Comparison of ENCODE assay signal across 31 cellular contexts in the genomic region with DNA sequence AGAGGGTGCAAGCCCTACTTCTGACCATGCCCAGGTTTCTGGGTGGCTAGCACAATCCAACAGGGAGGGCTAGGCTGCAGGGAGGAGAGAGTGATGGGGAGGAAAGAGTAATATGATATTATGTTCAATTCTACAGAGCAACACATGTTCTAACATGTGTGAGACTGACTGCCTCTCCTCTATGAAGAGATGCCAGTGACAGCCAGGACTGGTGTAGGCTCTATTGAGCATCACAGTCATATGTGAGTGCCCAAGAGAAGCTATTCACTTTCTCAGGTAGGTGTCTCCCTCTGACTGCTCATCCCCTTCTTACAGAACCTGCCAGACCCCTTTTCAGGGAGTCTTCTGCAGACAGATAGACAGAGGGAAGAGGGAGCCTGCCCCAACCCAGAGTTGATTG.
DNase-seq lines count a peak whose midpoint lies in the region; ATAC-seq, FAIRE-seq and TF ChIP-seq lines count a peak whose summit lies in the region.
"Had no signal": no experiment of that assay in that cellular context is flagged by ENCODE, and none has a peak within 500 bp of the region (broad histone marks: within the 10 kb centered on the region; RNA-seq: fewer than 3 reads in every experiment).

No MANE protein-coding gene starts in this region.

- H3K9ac ChIP-seq in Loucy (ENCODE audit: low read depth, low read length, poor library complexity, severe bottlenecking) (no peak overlapping the region), mesendoderm (ENCODE audit: low read length) (no peak overlapping the region)
- H3K9ac ChIP-seq: neural progenitor cell had no signal

- TF ChIP-seq CTCF in Loucy (conservative IDR thresholded peaks at IDR 0.05; ENCODE audit: low read length) (0 out of 2 replicates have a peak, but pooled peaks have one; percentile 21), bronchial epithelial cell (IDR thresholded peaks at IDR 0.05; ENCODE audit: insufficient read depth, low read length, severe bottlenecking) (no peak), A673 (conservative IDR thresholded peaks at IDR 0.05; ENCODE audit: low read depth, low read length) (no peak)

- H3K4me1 ChIP-seq in Loucy (ENCODE audit: insufficient read depth, low read length, poor library complexity, severe bottlenecking) = no peaks in the 10 kb centered on the region
- H3K4me1 ChIP-seq in mesendoderm (ENCODE audit: control insufficient read depth, low read depth, low read length) = peaks cover under 1% of the 10 kb centered on the region
- H3K4me1 ChIP-seq in A673 (ENCODE audit: insufficient read depth, low read length, poor library complexity, severe bottlenecking) = peaks cover 5% of the 10 kb centered on the region
- H3K4me1 ChIP-seq: left lung, SJCRH30, upper lobe of right lung had no signal

- H3K36me3 Mint-ChIP-seq in stimulated activated effector memory CD8-positive, alpha-beta T cell treated with anti-CD3 and anti-CD28 coated beads, Interleukin-12 subunit alpha, Interleukin-12 subunit beta, amount 100 ng/mL, for 72 hours = no peaks in the 10 kb centered on the region
- H3K36me3 Mint-ChIP-seq: activated naive CD4-positive, alpha-beta T cell treated with anti-CD3 and anti-CD28 coated beads, Interleukin-2, amount 50 U/mL, for 72 hours; CD4-positive, alpha-beta memory T cell; memory B cell; neural progenitor cell; T-cell had no signal

- H3K9me3 ChIP-seq in Loucy (ENCODE audit: insufficient read depth, low read depth, low read length) (no peaks in the 10 kb centered on the region), A673 (ENCODE audit: low read depth, low read length, poor library complexity, severe bottlenecking) (no peaks in the 10 kb centered on the region)
- H3K9me3 ChIP-seq: A549, left lung, SJCRH30, upper lobe of right lung had no signal

- no peak overlapping the region for H3K23ac ChIP-seq in mesendoderm (ENCODE audit: low read length)

- no peak overlapping the region for H3K27ac Mint-ChIP-seq in stimulated activated effector memory CD8-positive, alpha-beta T cell treated with anti-CD3 and anti-CD28 coated beads, Interleukin-12 subunit alpha, Interleukin-12 subunit beta, amount 100 ng/mL, for 72 hours
- H3K27ac Mint-ChIP-seq: activated CD4-positive, alpha-beta T cell treated with anti-CD3 and anti-CD28 coated beads, Interleukin-2, amount 10 ng/mL, durations not matched to agents 7 days and 5 days; activated naive CD4-positive, alpha-beta T cell treated with anti-CD3 and anti-CD28 coated beads, Interleukin-2, amount 50 U/mL, for 72 hours; CD4-positive, alpha-beta memory T cell; memory B cell; neural progenitor cell; T-cell; WTC11 had no signal

- H3F3A ChIP-seq in Loucy (ENCODE audit: low read depth) = no peaks in the 10 kb centered on the region

- H3K4me3 Mint-ChIP-seq in stimulated activated effector memory CD8-positive, alpha-beta T cell treated with anti-CD3 and anti-CD28 coated beads, Interleukin-12 subunit alpha, Interleukin-12 subunit beta, amount 100 ng/mL, for 72 hours = no peak overlapping the region
- H3K4me3 Mint-ChIP-seq: activated CD4-positive, alpha-beta T cell treated with anti-CD3 and anti-CD28 coated beads, Interleukin-2, amount 10 ng/mL, durations not matched to agents 7 days and 5 days; CD4-positive, alpha-beta memory T cell; memory B cell; neural progenitor cell; T-cell; WTC11 had no signal

- no peak overlapping the region for H2BK15ac ChIP-seq in mesendoderm (replicated peaks; ENCODE audit: low read depth)

- H3K79me1 ChIP-seq in mesendoderm (ENCODE audit: low read length) = no peaks in the 10 kb centered on the region

- no peaks in the 10 kb centered on the region for H3K9me3 Mint-ChIP-seq in stimulated activated effector memory CD8-positive, alpha-beta T cell treated with anti-CD3 and anti-CD28 coated beads, Interleukin-12 subunit alpha, Interleukin-12 subunit beta, amount 100 ng/mL, for 72 hours
- H3K9me3 Mint-ChIP-seq: activated CD4-positive, alpha-beta T cell treated with anti-CD3 and anti-CD28 coated beads, Interleukin-2, amount 10 ng/mL, durations not matched to agents 7 days and 5 days; activated naive CD4-positive, alpha-beta T cell treated with anti-CD3 and anti-CD28 coated beads, Interleukin-2, amount 50 U/mL, for 72 hours; CD4-positive, alpha-beta memory T cell; neural progenitor cell; T-cell; WTC11 had no signal

- no TSS peak for BruUV-seq in A673 (replicated peaks; lab: Mats Ljungman, UMichigan)

- no peak overlapping the region for H3K27ac ChIP-seq in mesendoderm (ENCODE audit: low read depth, low read length)
- H3K27ac ChIP-seq in A673 (ENCODE audit: low read depth, low read length, poor library complexity, severe bottlenecking) = no peak overlapping the region
- H3K27ac ChIP-seq: A549, brain microvascular endothelial cell, left lung, neural progenitor cell, SJCRH30, upper lobe of right lung had no signal

- no peak overlapping the region for H2BK120ac ChIP-seq in mesendoderm (ENCODE audit: low read depth, low read length)

- intact Hi-C loops in A673 (cut with micrococcal nuclease; ENCODE audit: unreplicated experiment) = no loop called here

- H3K79me2 ChIP-seq in Loucy (ENCODE audit: insufficient read depth, low read length) = no peaks in the 10 kb centered on the region
- H3K79me2 ChIP-seq in mesendoderm (ENCODE audit: control insufficient read depth, insufficient read depth, low read length) = no peaks in the 10 kb centered on the region

- peaks cover 4% of the 10 kb centered on the region for H3K4me1 Mint-ChIP-seq in stimulated activated effector memory CD8-positive, alpha-beta T cell treated with anti-CD3 and anti-CD28 coated beads, Interleukin-12 subunit alpha, Interleukin-12 subunit beta, amount 100 ng/mL, for 72 hours
- H3K4me1 Mint-ChIP-seq: activated CD4-positive, alpha-beta T cell treated with anti-CD3 and anti-CD28 coated beads, Interleukin-2, amount 10 ng/mL, durations not matched to agents 7 days and 5 days; CD4-positive, alpha-beta memory T cell; memory B cell; T-cell had no signal

- no peaks in the 10 kb centered on the region for H3K27me3 ChIP-seq in Loucy (ENCODE audit: insufficient read depth, low read length, poor library complexity, severe bottlenecking)
- H3K27me3 ChIP-seq in bronchial epithelial cell (ENCODE audit: control insufficient read depth, insufficient read depth, low read length) = no peaks in the 10 kb centered on the region
- no peaks in the 10 kb centered on the region for H3K27me3 ChIP-seq in mesendoderm (ENCODE audit: insufficient read depth, low read length, poor library complexity)
- no peaks in the 10 kb centered on the region for H3K27me3 ChIP-seq in A673 (replicated peaks; ENCODE audit: insufficient read depth, low read depth, low read length, poor library complexity)
- H3K27me3 ChIP-seq: brain microvascular endothelial cell, left lung, neural progenitor cell, upper lobe of right lung had no signal

- H4K5ac ChIP-seq in mesendoderm (ENCODE audit: low read length) = no peak overlapping the region

- H3K4me3 ChIP-seq in Loucy (ENCODE audit: low read length, poor library complexity, severe bottlenecking) (no peak overlapping the region), bronchial epithelial cell (ENCODE audit: low read depth, low read length) (no peak overlapping the region), mesendoderm (ENCODE audit: low read length) (no peak overlapping the region), A673 (ENCODE audit: low read depth, low read length, poor library complexity, severe bottlenecking) (no peak overlapping the region)
- H3K4me3 ChIP-seq: A549, left lung, neural progenitor cell, SJCRH30, upper lobe of right lung had no signal

- peak; percentile 20 for DNase-seq in NCI-H146 (lab: John Stamatoyannopoulos, UW)
- no peak for DNase-seq in NCI-H146 treated with DMSO at 0.1 percent for 48 hours (lab: John Stamatoyannopoulos, UW; ENCODE audit: unreplicated experiment)
- peak; percentile 52 for DNase-seq in bronchial epithelial cell (ENCODE audit: low read depth)
- DNase-seq in mesendoderm = peak; percentile 21
- no peak for DNase-seq in A673 (ENCODE audit: low spot score)
- DNase-seq in stimulated activated effector memory CD8-positive, alpha-beta T cell treated with anti-CD3 and anti-CD28 coated beads, Interleukin-12 subunit alpha, Interleukin-12 subunit beta, amount 100 ng/mL, for 72 hours (ENCODE audit: low spot score in 2 of 2) = no peak
- DNase-seq: activated CD4-positive, alpha-beta T cell treated with anti-CD3 and anti-CD28 coated beads, Interleukin-2, amount 10 ng/mL, durations not matched to agents 7 days and 5 days; AML-193; brain microvascular endothelial cell; CD4-positive, alpha-beta memory T cell; DMS153; glutamatergic neuron; left lung; NCI-H187 treated with DMSO at 0.1 percent for 48 hours; NCI-H2227 treated with DMSO at 0.1 percent for 48 hours; NCI-H774; posterior cingulate gyrus; right cardiac atrium; SJCRH30; stimulated activated CD4-positive, alpha-beta T cell treated with anti-CD3 and anti-CD28 coated beads, Interleukin-1b, Interleukin-23, amount 100 ng/mL, for 48 hours; stimulated activated naive CD8-positive, alpha-beta T cell treated with anti-CD3 and anti-CD28 coated beads, Interleukin-15, Interleukin-2, amounts not matched to agents 100 U/mL and 50 U/mL, for 24 hours; T-cell; upper lobe of right lung had no signal

- H2AK5ac ChIP-seq in mesendoderm (ENCODE audit: low read length) = no peak overlapping the region

- no peak overlapping the region for H2BK5ac ChIP-seq in mesendoderm (ENCODE audit: low read length)

- ATAC-seq in GM19452 (IDR thresholded peaks at IDR 0.05; ENCODE audit: unreplicated experiment) = no peak
- no peak for ATAC-seq in stimulated activated effector memory CD8-positive, alpha-beta T cell treated with anti-CD3 and anti-CD28 coated beads, Interleukin-12 subunit alpha, Interleukin-12 subunit beta, amount 100 ng/mL, for 72 hours
- ATAC-seq: A549; activated naive CD4-positive, alpha-beta T cell treated with anti-CD3 and anti-CD28 coated beads, Interleukin-2, amount 50 U/mL, for 72 hours; left lung; right cardiac atrium; stimulated activated naive CD8-positive, alpha-beta T cell treated with anti-CD3 and anti-CD28 coated beads, Interleukin-15, Interleukin-2, amounts not matched to agents 100 U/mL and 50 U/mL, for 24 hours; T-cell; upper lobe of right lung; WTC11 had no signal

- H3K4ac ChIP-seq in mesendoderm (ENCODE audit: low read depth, low read length) = no peak overlapping the region

- no peaks in the 10 kb centered on the region for H4K20me1 ChIP-seq in Loucy (ENCODE audit: insufficient read depth, low read length, poor library complexity, severe bottlenecking)

- no peak overlapping the region for H4K8ac ChIP-seq in mesendoderm (ENCODE audit: low read depth, low read length)

- no peak overlapping the region for H3K56ac ChIP-seq in mesendoderm (ENCODE audit: low read length)

- no peak overlapping the region for H2AFZ ChIP-seq in Loucy (ENCODE audit: low read length)
- H2AFZ ChIP-seq: neural progenitor cell had no signal

- FAIRE-seq in bronchial epithelial cell (lab: Jason Lieb, UNC) = no peak
- FAIRE-seq: A549, islet of Langerhans had no signal

- no peak overlapping the region for H3K18ac ChIP-seq in mesendoderm (ENCODE audit: low read length)

- CTCF ChIA-PET in A673 (lab: Charles Lee) = no interaction called here

- H3K4me2 ChIP-seq in Loucy (ENCODE audit: low read depth, low read length, poor library complexity, severe bottlenecking) (no peak overlapping the region), mesendoderm (ENCODE audit: low read length) (no peak overlapping the region)
- H3K4me2 ChIP-seq: A549, neural progenitor cell had no signal

- H3K9me2 ChIP-seq in Loucy (replicated peaks; ENCODE audit: low read depth, low read length) = no peaks in the 10 kb centered on the region

- POLR2A ChIA-PET in A673 (lab: Charles Lee; ENCODE audit: low non-redundant PET) = no interaction called here

- H3K36me3 ChIP-seq in Loucy (ENCODE audit: insufficient read depth, low read length) = no peaks in the 10 kb centered on the region
- no peaks in the 10 kb centered on the region for H3K36me3 ChIP-seq in bronchial epithelial cell (ENCODE audit: control insufficient read depth, insufficient read depth, low read length)
- H3K36me3 ChIP-seq in mesendoderm (ENCODE audit: control insufficient read depth, insufficient read depth, low read length) = no peaks in the 10 kb centered on the region
- H3K36me3 ChIP-seq in A673 (ENCODE audit: insufficient read depth, low read length, poor library complexity, severe bottlenecking) = no peaks in the 10 kb centered on the region
- H3K36me3 ChIP-seq: brain microvascular endothelial cell, left lung, neural progenitor cell, SJCRH30, upper lobe of right lung had no signal

Comparison
In these comparisons a context has a peak if more than half of its experiments do, and no peak if none do; other contexts are left out.
1. DNase-seq: peak in NCI-H146 (single experiment), bronchial epithelial cell (single experiment) and mesendoderm (single experiment); none in NCI-H146 treated with DMSO at 0.1 percent for 48 hours (single experiment), A673 (single experiment) and stimulated activated effector memory CD8-positive, alpha-beta T cell treated with anti-CD3 and anti-CD28 coated beads, Interleukin-12 subunit alpha, Interleukin-12 subunit beta, amount 100 ng/mL, for 72 hours (0 of 2).